In the genomic region with DNA sequence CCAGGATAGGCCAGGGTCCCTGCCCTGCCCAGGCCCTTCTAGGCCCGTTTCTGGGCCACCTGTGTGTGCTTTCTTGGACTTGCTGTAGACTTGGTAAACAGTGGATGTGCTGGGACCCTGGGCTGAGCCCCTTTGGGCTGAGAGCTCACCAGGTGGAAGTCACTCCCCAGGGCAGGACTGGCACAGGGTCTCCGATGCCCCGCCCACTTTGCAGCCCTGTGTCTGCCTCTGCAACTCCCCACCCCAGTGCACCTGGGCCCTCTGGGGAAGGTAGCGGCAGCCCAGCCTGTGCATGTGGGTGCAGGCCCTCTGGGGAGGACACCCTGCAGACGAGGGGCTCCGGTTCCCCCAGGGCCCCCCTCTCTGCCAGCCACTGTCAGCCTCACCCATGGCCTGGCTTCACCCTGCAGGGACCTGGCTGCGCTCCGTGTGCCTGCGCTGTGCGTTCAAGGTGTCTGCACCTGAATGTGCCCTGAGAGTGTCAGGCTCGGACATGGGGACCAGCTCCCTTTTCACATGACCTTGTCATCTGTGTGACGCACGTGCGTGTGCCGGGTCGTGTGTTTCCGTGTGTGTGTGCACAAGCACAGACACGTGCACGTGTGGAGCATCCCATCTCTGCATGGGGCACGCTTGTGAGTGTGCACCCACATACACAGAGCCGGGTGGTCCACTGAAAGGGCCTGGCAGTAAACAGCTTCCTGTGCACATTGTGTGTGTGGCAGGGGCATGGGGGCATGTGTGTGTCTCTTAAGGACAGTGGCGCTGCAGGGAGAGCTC, we compare ENCODE assay signal across 12 cellular contexts.
DNase-seq lines count a peak whose midpoint lies in the region; ATAC-seq and TF ChIP-seq lines count a peak whose summit lies in the region.
"Had no signal": no experiment of that assay in that cellular context is flagged by ENCODE, and none has a peak within 500 bp of the region (broad histone marks: within the 10 kb centered on the region; RNA-seq: fewer than 3 reads in every experiment).

No MANE protein-coding gene starts in this region.

- no peak for TF ChIP-seq POLR2A in spleen (IDR thresholded peaks at IDR 0.05)

- H3K4me1 Mint-ChIP-seq in Calu3 (ENCODE audit: low read depth, unreplicated experiment): no peaks in the 10 kb centered on the region

- no peak overlapping the region for H3K27ac Mint-ChIP-seq in Calu3 (ENCODE audit: unreplicated experiment)

- no peaks in the 10 kb centered on the region for H3K27me3 Mint-ChIP-seq in Calu3 (ENCODE audit: unreplicated experiment)

- WGBS in spleen, 5 donors: 86 to 93% (median 90%) methylated on average over 14 to 22 of the region's 22 CpGs

- no peak overlapping the region for H3K4me3 ChIP-seq in spleen
- H3K4me3 ChIP-seq: SJCRH30 had no signal

- intact Hi-C loops in spleen (cut with DNase I; ENCODE audit: low total_unique reads): no loop called here
- intact Hi-C loops in Calu3 (cut with micrococcal nuclease; ENCODE audit: unreplicated experiment): no loop called here

- no peaks in the 10 kb centered on the region for H3K36me3 Mint-ChIP-seq in Calu3 (ENCODE audit: insufficient read depth, unreplicated experiment)

- ATAC-seq in left lobe of liver: no peak

- CTCF ChIA-PET in Calu3 (lab: Charles Lee): no interaction called here

- peak; percentile 1 for DNase-seq in activated CD4-positive, alpha-beta T cell treated with anti-CD3 and anti-CD28 coated beads for 48 hours
- DNase-seq in activated CD4-positive, alpha-beta T cell treated with anti-CD3 and anti-CD28 coated beads, Interleukin-2, amount 50 U/mL, for 4 hours: no peak
- DNase-seq in activated CD8-positive, alpha-beta memory T cell treated with anti-CD3 and anti-CD28 coated beads, Interleukin-2, amount 50 U/mL, for 48 hours: peak; percentile 40
- DNase-seq in left lobe of liver (ENCODE audit: low spot score) (peak; percentile 44), spleen (peak; percentile 67), NCI-H146 (lab: John Stamatoyannopoulos, UW) (no peak), Calu3 (no peak), DMS 273 treated with DMSO at 0.1 percent for 48 hours (lab: John Stamatoyannopoulos, UW) (no peak)
- DNase-seq: Karpas-422, NCI-H1694 treated with DMSO at 0.1 percent for 48 hours, NCI-H774 had no signal

- H3K4me1 ChIP-seq in spleen: no peaks in the 10 kb centered on the region

- no peaks in the 10 kb centered on the region for H3K9me3 ChIP-seq in spleen
- H3K9me3 ChIP-seq: SJCRH30 had no signal

- BruUV-seq in Calu3 (replicated peaks; lab: Mats Ljungman, UMichigan): no TSS peak

- no peak overlapping the region for H3K27ac ChIP-seq in spleen
- H3K27ac ChIP-seq: SJCRH30 had no signal

- TF ChIP-seq CTCF in spleen (IDR thresholded peaks at IDR 0.05 in 8 of 11, conservative IDR thresholded peaks at IDR 0.05 in 3 of 11): no peak
- no peak for TF ChIP-seq CTCF in Calu3 (IDR thresholded peaks at IDR 0.05; ENCODE audit: unreplicated experiment)

- no peaks in the 10 kb centered on the region for H3K9me3 Mint-ChIP-seq in Calu3 (ENCODE audit: low read depth, unreplicated experiment)

- H3K36me3 ChIP-seq in spleen: peaks cover 0 to 30% (median 0%) of the 10 kb centered on the region in 6 donors
- H3K36me3 ChIP-seq: SJCRH30 had no signal

- no peak overlapping the region for H3K4me3 Mint-ChIP-seq in Calu3 (ENCODE audit: low read depth, unreplicated experiment)

- H3K27me3 ChIP-seq in spleen (replicated peaks in 1 of 7): no peaks in the 10 kb centered on the region
- H3K27me3 ChIP-seq: SJCRH30 had no signal

Comparison
In these comparisons a context has a peak if more than half of its experiments do, and no peak if none do; other contexts are left out.
1. DNase-seq: peak in activated CD4-positive, alpha-beta T cell treated with anti-CD3 and anti-CD28 coated beads for 48 hours (single experiment), activated CD8-positive, alpha-beta memory T cell treated with anti-CD3 and anti-CD28 coated beads, Interleukin-2, amount 50 U/mL, for 48 hours (single experiment), left lobe of liver (single experiment) and spleen (single experiment); none in activated CD4-positive, alpha-beta T cell treated with anti-CD3 and anti-CD28 coated beads, Interleukin-2, amount 50 U/mL, for 4 hours (0 of 2), NCI-H146 (single experiment), Calu3 (single experiment) and DMS 273 treated with DMSO at 0.1 percent for 48 hours (single experiment).